ENCODE assay signal across 15 cellular contexts in genomic region chr15:58355352-58355964, GRCh38.
A peak's percentile ranks its signal among the peaks of the same experiment; 100 is the strongest.
DNase-seq lines count a peak whose midpoint lies in the region; ATAC-seq, FAIRE-seq and TF ChIP-seq lines count a peak whose summit lies in the region.
"Had no signal": no experiment of that assay in that cellular context is flagged by ENCODE, and none has a peak within 500 bp of the region (broad histone marks: within the 10 kb centered on the region; RNA-seq: fewer than 3 reads in every experiment).

No MANE protein-coding gene starts in this region.

- peaks cover 13% of the 10 kb centered on the region for H3K4me1 Mint-ChIP-seq in stimulated activated effector memory CD8-positive, alpha-beta T cell treated with anti-CD3 and anti-CD28 coated beads, Interleukin-12 subunit alpha, Interleukin-12 subunit beta, amount 100 ng/mL, for 72 hours
- H3K4me1 Mint-ChIP-seq: neural crest cell had no signal

- no peak for FAIRE-seq in urothelium cell line (lab: Jason Lieb, UNC)

- no TSS peak for BruUV-seq in OCI-LY7 (replicated peaks; lab: Mats Ljungman, UMichigan)

- intact Hi-C loops in OCI-LY7 (cut with micrococcal nuclease; ENCODE audit: unreplicated experiment): no loop called here

- no peak for TF ChIP-seq CTCF in OCI-LY7 (conservative IDR thresholded peaks at IDR 0.05; ENCODE audit: low read length)

- H4K20me1 ChIP-seq in OCI-LY7 (ENCODE audit: insufficient read depth, low read length): no peaks in the 10 kb centered on the region

- peaks cover 57% of the 10 kb centered on the region for H3K4me1 ChIP-seq in OCI-LY7 (ENCODE audit: insufficient read depth, low read length, poor library complexity, severe bottlenecking)
- H3K4me1 ChIP-seq: suprapubic skin had no signal

- no peaks in the 10 kb centered on the region for H3K36me3 ChIP-seq in OCI-LY7 (ENCODE audit: insufficient read depth, low read length)
- H3K36me3 ChIP-seq: suprapubic skin had no signal

- H3K4me2 ChIP-seq in OCI-LY7 (ENCODE audit: low read length): peak overlapping the region; percentile 76

- ATAC-seq in activated naive CD4-positive, alpha-beta T cell treated with anti-CD3 and anti-CD28 coated beads, Interleukin-2, amount 50 U/mL, for 72 hours: peak in 1 of 2 donors; percentile 39
- ATAC-seq in stimulated activated effector memory CD8-positive, alpha-beta T cell treated with anti-CD3 and anti-CD28 coated beads, Interleukin-12 subunit alpha, Interleukin-12 subunit beta, amount 100 ng/mL, for 72 hours: no peak

- POLR2A ChIA-PET in OCI-LY7 (lab: Charles Lee): interaction anchor here (0.6 to 3.1 kb wide), 5 partner anchors 16 to 910 kb away, joined by 3 to 12 read pairs (median 3); no protein-coding TSS in a partner anchor

- peak overlapping the region; percentile 23 for H3K4me3 ChIP-seq in OCI-LY7 (ENCODE audit: low read depth, low read length, poor library complexity, severe bottlenecking)
- H3K4me3 ChIP-seq: coronary artery, SK-N-MC, suprapubic skin had no signal

- CTCF ChIA-PET in OCI-LY7 (lab: Charles Lee; ENCODE audit: unreplicated experiment): interaction anchor here (0.7 kb wide), 1 partner anchor 26 kb away, joined by 3 read pairs; no protein-coding TSS in a partner anchor

- H3K36me3 Mint-ChIP-seq in activated naive CD4-positive, alpha-beta T cell treated with anti-CD3 and anti-CD28 coated beads, Interleukin-2, amount 50 U/mL, for 72 hours: no peaks in the 10 kb centered on the region
- no peaks in the 10 kb centered on the region for H3K36me3 Mint-ChIP-seq in stimulated activated effector memory CD8-positive, alpha-beta T cell treated with anti-CD3 and anti-CD28 coated beads, Interleukin-12 subunit alpha, Interleukin-12 subunit beta, amount 100 ng/mL, for 72 hours

- no peak overlapping the region for H3K4me3 Mint-ChIP-seq in stimulated activated effector memory CD8-positive, alpha-beta T cell treated with anti-CD3 and anti-CD28 coated beads, Interleukin-12 subunit alpha, Interleukin-12 subunit beta, amount 100 ng/mL, for 72 hours
- H3K4me3 Mint-ChIP-seq: activated CD4-positive, alpha-beta memory T cell treated with anti-CD3 and anti-CD28 coated beads, Interleukin-2, amount 10 ng/mL, durations not matched to agents 7 days and 5 days; neural crest cell had no signal

- DNase-seq in activated naive CD4-positive, alpha-beta T cell treated with anti-CD3 and anti-CD28 coated beads, Interleukin-2, amount 50 U/mL, for 72 hours (ENCODE audit: low spot score in 2 of 2): no peak
- no peak for DNase-seq in activated naive CD4-positive, alpha-beta T cell (lab: John Stamatoyannopoulos, UW)
- DNase-seq in NCI-H1105 (lab: John Stamatoyannopoulos, UW) (peak; percentile 68), OCI-LY7 (ENCODE audit: low spot score) (peak; percentile 76), EL (no peak), urothelium cell line (ENCODE audit: low spot score) (no peak), RPMI8226 (no peak)
- DNase-seq in stimulated activated effector memory CD8-positive, alpha-beta T cell treated with anti-CD3 and anti-CD28 coated beads, Interleukin-12 subunit alpha, Interleukin-12 subunit beta, amount 100 ng/mL, for 72 hours (ENCODE audit: low spot score in 2 of 2): no peak
- DNase-seq: activated CD4-positive, alpha-beta memory T cell treated with anti-CD3 and anti-CD28 coated beads, Interleukin-2, amount 10 ng/mL, durations not matched to agents 7 days and 5 days; erythroblast; NCI-H226 had no signal

- H3K79me2 ChIP-seq in OCI-LY7 (ENCODE audit: insufficient read depth, low read depth, low read length): no peaks in the 10 kb centered on the region

- no peaks in the 10 kb centered on the region for H3K9me3 ChIP-seq in OCI-LY7 (ENCODE audit: low read length)
- H3K9me3 ChIP-seq: suprapubic skin had no signal

- H2AFZ ChIP-seq in OCI-LY7 (ENCODE audit: low read length): peak overlapping the region; percentile 68

- peak overlapping the region; percentile 66 for H3K27ac ChIP-seq in OCI-LY7 (ENCODE audit: low read depth, low read length, poor library complexity, severe bottlenecking)
- H3K27ac ChIP-seq: coronary artery, SK-N-MC, suprapubic skin had no signal

- peak overlapping the region; percentile 70 to 92 for H3K27ac Mint-ChIP-seq in activated naive CD4-positive, alpha-beta T cell treated with anti-CD3 and anti-CD28 coated beads, Interleukin-2, amount 50 U/mL, for 72 hours
- H3K27ac Mint-ChIP-seq in stimulated activated effector memory CD8-positive, alpha-beta T cell treated with anti-CD3 and anti-CD28 coated beads, Interleukin-12 subunit alpha, Interleukin-12 subunit beta, amount 100 ng/mL, for 72 hours: peak overlapping the region; percentile 80
- H3K27ac Mint-ChIP-seq: activated CD4-positive, alpha-beta memory T cell treated with anti-CD3 and anti-CD28 coated beads, Interleukin-2, amount 10 ng/mL, durations not matched to agents 7 days and 5 days had no signal

- peaks cover 0 to 10% of the 10 kb centered on the region in 2 donors for H3K9me3 Mint-ChIP-seq in activated naive CD4-positive, alpha-beta T cell treated with anti-CD3 and anti-CD28 coated beads, Interleukin-2, amount 50 U/mL, for 72 hours
- no peaks in the 10 kb centered on the region for H3K9me3 Mint-ChIP-seq in stimulated activated effector memory CD8-positive, alpha-beta T cell treated with anti-CD3 and anti-CD28 coated beads, Interleukin-12 subunit alpha, Interleukin-12 subunit beta, amount 100 ng/mL, for 72 hours
- H3K9me3 Mint-ChIP-seq: neural crest cell had no signal

- H3K9me2 ChIP-seq in OCI-LY7 (ENCODE audit: insufficient read depth, low read length): no peaks in the 10 kb centered on the region

Comparison
In these comparisons a context has a peak if more than half of its experiments do, and no peak if none do; other contexts are left out.
1. DNase-seq: peak in NCI-H1105 (single experiment) and OCI-LY7 (single experiment); none in activated naive CD4-positive, alpha-beta T cell treated with anti-CD3 and anti-CD28 coated beads, Interleukin-2, amount 50 U/mL, for 72 hours (0 of 2), activated naive CD4-positive, alpha-beta T cell (0 of 4), stimulated activated effector memory CD8-positive, alpha-beta T cell treated with anti-CD3 and anti-CD28 coated beads, Interleukin-12 subunit alpha, Interleukin-12 subunit beta, amount 100 ng/mL, for 72 hours (0 of 2), EL (single experiment), urothelium cell line (single experiment) and RPMI8226 (single experiment).